3 cellular contexts compared by ENCODE assay signal in the genomic region with DNA sequence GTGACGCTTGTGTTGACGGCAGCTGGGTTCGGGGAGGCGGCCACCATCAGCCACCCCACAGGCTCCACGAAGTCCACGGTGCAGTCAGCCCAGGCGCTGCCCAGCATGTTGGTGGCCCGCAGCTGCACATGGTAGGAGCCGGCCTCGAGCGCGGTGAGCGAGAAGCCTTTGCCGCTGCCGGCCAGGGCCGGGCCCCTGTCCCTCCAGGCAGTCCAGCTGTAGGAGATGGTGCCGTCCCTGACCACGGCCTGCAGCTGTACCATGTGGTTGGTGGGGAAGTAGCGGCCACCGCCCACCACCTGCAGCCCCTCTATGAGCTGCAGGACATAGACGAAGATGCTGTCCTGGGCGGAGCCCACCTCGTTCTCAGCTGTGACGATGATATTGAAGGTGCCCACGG. TPM values are rescaled to one million over a fixed set of nuclear protein-coding genes. Genes with fewer than 3 reads are reported as not detected.
"Had no signal": no experiment of that assay in that cellular context is flagged by ENCODE, and none has a peak within 500 bp of the region (broad histone marks: within the 10 kb centered on the region; RNA-seq: fewer than 3 reads in every experiment).

No MANE protein-coding gene starts in this region.

RNA-seq across cellular contexts. Expression of gene NPIPA8, which starts 50.0 kb away (rescaled TPM):
- total RNA-seq: hepatocyte, myocyte, vagina had no signal
